Comparison of ENCODE assay signal across 9 cellular contexts in the genomic region with DNA sequence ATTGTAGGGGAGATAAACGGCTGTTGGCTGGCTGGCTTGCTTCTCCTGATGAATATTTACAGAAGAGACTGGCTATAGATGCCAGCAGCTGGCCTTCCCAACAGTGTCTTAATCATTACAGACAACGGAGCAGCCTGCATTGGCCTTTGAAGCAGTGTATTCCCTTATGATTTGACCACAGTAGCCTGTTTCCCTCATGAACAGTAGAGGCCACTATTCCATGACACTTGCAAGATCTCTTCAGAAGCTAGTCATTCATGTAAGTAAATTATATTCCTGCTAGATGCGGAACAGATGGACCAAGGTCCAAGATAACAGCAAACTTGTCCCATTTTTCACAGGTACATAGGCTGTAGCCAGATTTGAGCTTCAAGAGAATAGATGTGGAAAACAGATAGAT. TPM values are rescaled to one million over a fixed set of nuclear protein-coding genes. Genes with fewer than 3 reads are reported as not detected.
DNase-seq lines count a peak whose midpoint lies in the region; ATAC-seq and TF ChIP-seq lines count a peak whose summit lies in the region.
"Had no signal": no experiment of that assay in that cellular context is flagged by ENCODE, and none has a peak within 500 bp of the region (broad histone marks: within the 10 kb centered on the region; RNA-seq: fewer than 3 reads in every experiment).

No MANE protein-coding gene starts in this region.

- no peak overlapping the region for H3K27ac Mint-ChIP-seq in osteocyte (ENCODE audit: unreplicated experiment)
- H3K27ac Mint-ChIP-seq: activated CD8-positive, alpha-beta T cell treated with anti-CD3 and anti-CD28 coated beads, Interleukin-2, amount 10 ng/mL, durations not matched to agents 7 days and 5 days had no signal

- DNase-seq in GM10266 (ENCODE audit: extremely low spot score), result no peak
- peak; percentile 0 for DNase-seq in NCI-H2227 treated with DMSO at 0.1 percent for 48 hours (lab: John Stamatoyannopoulos, UW)
- DNase-seq in choroid plexus epithelial cell (ENCODE audit: low read depth), result peak; percentile 78
- DNase-seq in osteocyte (ENCODE audit: extremely low spot score, unreplicated experiment), result no peak
- no peak for DNase-seq in stimulated activated CD4-positive, alpha-beta T cell treated with anti-CD3 and anti-CD28 coated beads, Interleukin-4, amount 100 ng/mL, for 4 hours
- DNase-seq: activated CD8-positive, alpha-beta T cell treated with anti-CD3 and anti-CD28 coated beads, Interleukin-2, amount 10 ng/mL, durations not matched to agents 7 days and 5 days had no signal

- no peak for ATAC-seq in HG03520 (IDR thresholded peaks at IDR 0.05; ENCODE audit: unreplicated experiment)
- no peak for ATAC-seq in GM19324 (IDR thresholded peaks at IDR 0.05; ENCODE audit: low FRiP score, unreplicated experiment)
- ATAC-seq in GM18502 (IDR thresholded peaks at IDR 0.05; ENCODE audit: poor library complexity, unreplicated experiment), result no peak
- ATAC-seq: activated CD8-positive, alpha-beta T cell treated with anti-CD3 and anti-CD28 coated beads, Interleukin-2, amount 10 ng/mL, durations not matched to agents 7 days and 5 days had no signal

- no peaks in the 10 kb centered on the region for H3K9me3 Mint-ChIP-seq in osteocyte (ENCODE audit: unreplicated experiment)

- no peak overlapping the region for H3K4me3 ChIP-seq in choroid plexus epithelial cell (ENCODE audit: low read depth, low read length)

- no peak overlapping the region for H3K4me3 Mint-ChIP-seq in osteocyte (ENCODE audit: unreplicated experiment)
- H3K4me3 Mint-ChIP-seq: activated CD8-positive, alpha-beta T cell treated with anti-CD3 and anti-CD28 coated beads, Interleukin-2, amount 10 ng/mL, durations not matched to agents 7 days and 5 days had no signal

- H3K4me1 Mint-ChIP-seq in osteocyte (ENCODE audit: unreplicated experiment), result no peaks in the 10 kb centered on the region

- no peaks in the 10 kb centered on the region for H3K36me3 Mint-ChIP-seq in osteocyte (ENCODE audit: unreplicated experiment)

- TF ChIP-seq CTCF in GM10266 (IDR thresholded peaks at IDR 0.05; ENCODE audit: control insufficient read depth, insufficient read depth, low read depth, missing control alignments) (peak; percentile 20), choroid plexus epithelial cell (conservative IDR thresholded peaks at IDR 0.05; ENCODE audit: low read depth, low read length) (peak; percentile 69), osteocyte (IDR thresholded peaks at IDR 0.05) (peak; percentile 53)

- H3K27me3 Mint-ChIP-seq in osteocyte (ENCODE audit: unreplicated experiment), result peaks cover 30% of the 10 kb centered on the region

RNA-seq across cellular contexts. Expression of a gene that starts 47.3 kb away (rescaled TPM):
- total RNA-seq in osteocyte, result not detected in 2 replicates
- total RNA-seq: activated CD8-positive, alpha-beta T cell treated with anti-CD3 and anti-CD28 coated beads, Interleukin-2, amount 10 ng/mL, durations not matched to agents 7 days and 5 days had no signal

Comparison
In these comparisons a context has a peak if more than half of its experiments do, and no peak if none do; other contexts are left out.
1. DNase-seq: peak in NCI-H2227 treated with DMSO at 0.1 percent for 48 hours (single experiment) and choroid plexus epithelial cell (single experiment); none in GM10266 (single experiment), osteocyte (single experiment) and stimulated activated CD4-positive, alpha-beta T cell treated with anti-CD3 and anti-CD28 coated beads, Interleukin-4, amount 100 ng/mL, for 4 hours (0 of 2).
2. Peak in every context shown above with its lines, with median percentiles within 50 percentile points of each other: CTCF ChIP-seq.